ENCODE assay signal across 8 cellular contexts in the genomic region with DNA sequence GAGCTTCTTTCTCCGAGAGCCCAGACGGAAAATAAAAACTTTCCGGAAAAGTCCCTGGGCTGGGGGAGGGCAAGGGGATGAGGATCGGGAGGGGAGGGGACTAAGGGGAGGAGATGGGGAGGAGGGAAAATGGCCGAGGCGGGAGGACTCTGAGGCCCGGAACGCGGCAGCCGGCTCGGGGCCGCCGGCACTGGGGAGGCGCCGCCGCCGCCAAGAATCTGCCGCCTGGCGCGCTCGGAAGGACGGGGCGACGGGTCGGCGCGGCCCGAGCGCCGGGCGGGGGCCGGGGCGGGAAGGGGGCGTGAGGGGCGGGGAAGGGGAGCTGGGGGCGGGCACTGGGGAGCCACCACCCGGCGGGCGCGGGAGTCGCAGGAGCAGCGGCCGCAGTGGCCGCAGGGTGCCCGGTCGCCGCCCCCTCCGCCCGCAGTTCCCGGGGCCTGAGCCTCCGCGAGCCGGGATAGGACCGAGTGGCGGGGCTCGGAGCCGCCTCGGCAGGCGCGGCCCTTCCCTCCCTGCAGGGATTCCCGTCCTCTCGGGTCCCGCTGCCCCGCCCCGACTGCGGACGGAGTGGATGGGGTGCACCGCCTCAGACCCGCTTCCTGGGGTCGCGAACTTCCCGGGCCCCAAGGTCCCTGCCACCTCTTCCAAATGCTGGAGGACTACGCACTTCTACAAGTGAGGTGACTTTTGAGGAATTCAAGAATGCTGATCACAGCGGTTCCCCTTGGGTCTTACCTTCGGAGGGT. TPM values are rescaled to one million over a fixed set of nuclear protein-coding genes. Genes with fewer than 3 reads are reported as not detected.
DNase-seq lines count a peak whose midpoint lies in the region; ATAC-seq and TF ChIP-seq lines count a peak whose summit lies in the region.

A gene (minus strand): TSS at position 252 of the 746 bp plus-strand sequence.

- no peak for TF ChIP-seq POLR2A in upper lobe of left lung (IDR thresholded peaks at IDR 0.05)

- no peaks in the 10 kb centered on the region for H3K27me3 ChIP-seq in fibroblast of lung (ENCODE audit: control insufficient read depth, insufficient read depth, low read length)
- H3K27me3 ChIP-seq in mucosa of rectum (ENCODE audit: control insufficient read depth in 2 of 2, insufficient read depth in 2 of 2, low read length in 2 of 2), result peaks cover 5 to 7% of the 10 kb centered on the region in 2 donors
- H3K27me3 ChIP-seq in upper lobe of left lung, result no peaks in the 10 kb centered on the region

- H2AFZ ChIP-seq in fibroblast of lung (ENCODE audit: low read length), result peak within 1 kb of the TSS; percentile 66

- no peaks in the 10 kb centered on the region for H3K9me3 ChIP-seq in fibroblast of lung (ENCODE audit: control insufficient read depth, insufficient read depth, low read depth, low read length)
- H3K9me3 ChIP-seq in mucosa of rectum (ENCODE audit: control insufficient read depth in 2 of 2, low read length in 2 of 2), result no peaks in the 10 kb centered on the region
- no peaks in the 10 kb centered on the region for H3K9me3 ChIP-seq in upper lobe of left lung

- WGBS in upper lobe of left lung, 2 donors, result 4 to 5% methylated on average over 11 to 52 of the region's 75 CpGs

- H3K9ac ChIP-seq in fibroblast of lung (ENCODE audit: insufficient read depth, low read length) (peak within 1 kb of the TSS; percentile 63), mucosa of rectum (ENCODE audit: low read depth in 1 of 2, low read length in 2 of 2) (peak within 1 kb of the TSS in 1 of 2 donors; percentile 34)

- H4K20me1 ChIP-seq in fibroblast of lung (ENCODE audit: control insufficient read depth, extremely low read depth, insufficient read depth, low read length), result no peaks in the 10 kb centered on the region

- no peaks in the 10 kb centered on the region for H3K36me3 ChIP-seq in fibroblast of lung (ENCODE audit: control insufficient read depth, insufficient read depth, low read length)
- H3K36me3 ChIP-seq in mucosa of rectum (ENCODE audit: control insufficient read depth in 2 of 2, insufficient read depth in 2 of 2, low read length in 2 of 2), result no peaks in the 10 kb centered on the region
- H3K36me3 ChIP-seq in upper lobe of left lung, result no peaks in the 10 kb centered on the region

- DNase-seq in AG20443 (ENCODE audit: low spot score) (peak; percentile 90), T1000 (lab: John Stamatoyannopoulos, UW) (peak; percentile 58), fibroblast of lung (ENCODE audit: low read depth in 2 of 2) (peak; percentile 75 to 76), upper lobe of left lung (peak; percentile 69 to 93)

- H3K27ac ChIP-seq in fibroblast of lung (ENCODE audit: insufficient read depth, low read length) (peak within 1 kb of the TSS; percentile 18), mucosa of rectum (ENCODE audit: low read depth in 2 of 2, low read length in 2 of 2) (peak within 1 kb of the TSS in 1 of 2 donors; percentile 23), upper lobe of left lung (peak within 1 kb of the TSS; percentile 58 to 84 (median 79))

- peak within 1 kb of the TSS; percentile 84 to 97 (median 88) for H3K4me3 ChIP-seq in fibroblast of lung (replicated peaks in 1 of 4; ENCODE audit: control extremely low read depth in 1 of 4, insufficient read depth in 1 of 4, low read depth in 3 of 4, low read length in 4 of 4)
- peak within 1 kb of the TSS; percentile 69 to 75 for H3K4me3 ChIP-seq in mucosa of rectum (ENCODE audit: low read length in 2 of 2)
- peak within 1 kb of the TSS; percentile 67 to 85 (median 76) for H3K4me3 ChIP-seq in upper lobe of left lung

- H3K4me2 ChIP-seq in fibroblast of lung (ENCODE audit: extremely low read depth, insufficient read depth, low read length), result peak within 1 kb of the TSS; percentile 82

- peaks cover 21% of the 10 kb centered on the region for H3K79me2 ChIP-seq in fibroblast of lung (ENCODE audit: control insufficient read depth, insufficient read depth, low read length)

- no peak for TF ChIP-seq EP300 in upper lobe of left lung (IDR thresholded peaks at IDR 0.05)

- H3K4me1 ChIP-seq in fibroblast of lung (ENCODE audit: control insufficient read depth, extremely low read depth, insufficient read depth, low read length) (peaks cover 7% of the 10 kb centered on the region), mucosa of rectum (ENCODE audit: control insufficient read depth in 2 of 2, insufficient read depth in 2 of 2, low read length in 2 of 2) (peaks cover 8 to 9% of the 10 kb centered on the region in 2 donors), upper lobe of left lung (peaks cover 7 to 28% (median 12%) of the 10 kb centered on the region in 4 donors)

- ATAC-seq in GM18907 (IDR thresholded peaks at IDR 0.05; ENCODE audit: unreplicated experiment) (peak; percentile 60), HG03521 (IDR thresholded peaks at IDR 0.05; ENCODE audit: unreplicated experiment) (peak; percentile 46), upper lobe of left lung (ENCODE audit: low FRiP score in 2 of 2) (peak; percentile 80 to 89), HG03520 (IDR thresholded peaks at IDR 0.05; ENCODE audit: unreplicated experiment) (no peak)

- TF ChIP-seq CTCF in fibroblast of lung (conservative IDR thresholded peaks at IDR 0.05 in 1 of 2, IDR thresholded peaks at IDR 0.05 in 1 of 2; ENCODE audit: low read depth in 1 of 2, low read length in 2 of 2) (no peak), upper lobe of left lung (IDR thresholded peaks at IDR 0.05) (peak in 3 of 6 experiments; percentile 22 to 46 (median 25))

RNA-seq across cellular contexts. Expression of the gene that starts here (rescaled TPM):
- 15.9 and 20.1 TPM in 2 replicates for total RNA-seq in fibroblast of lung
- 22.2 and 26.2 TPM in 2 replicates for polyA plus RNA-seq in fibroblast of lung
- polyA plus RNA-seq in fibroblast of lung (2012), result 16.3 and 17.6 TPM in 2 replicates
- polyA minus RNA-seq in fibroblast of lung (ENCODE audit: low replicate concordance), result 7.2 and 8.9 TPM in 2 replicates
- total RNA-seq in upper lobe of left lung, result 10 to 100 TPM; 12.2 to 32.5 (median 15.2) TPM
